26 cellular contexts compared by ENCODE assay signal in the genomic region with DNA sequence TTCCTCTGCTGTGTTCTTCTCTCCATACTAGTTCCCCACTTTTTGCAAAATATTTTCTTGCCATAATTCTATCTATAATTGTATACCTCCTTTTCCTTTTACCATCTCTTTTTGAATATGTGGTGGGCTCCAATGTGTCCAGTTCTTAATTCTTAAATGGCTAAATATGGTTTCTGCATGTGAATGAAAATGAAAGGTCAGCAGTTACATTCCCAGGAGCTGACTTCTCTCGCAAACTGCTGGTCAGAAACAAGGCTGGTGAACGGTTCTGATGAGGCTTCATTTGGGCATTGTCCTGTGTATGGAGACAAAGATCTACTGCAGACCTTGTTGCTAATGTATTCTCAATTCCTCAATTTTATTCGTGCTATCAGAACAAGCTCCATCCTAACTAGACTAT.
"Had no signal": no experiment of that assay in that cellular context is flagged by ENCODE, and none has a peak within 500 bp of the region (broad histone marks: within the 10 kb centered on the region; RNA-seq: fewer than 3 reads in every experiment).

No MANE protein-coding gene starts in this region.

- FAIRE-seq: colon, endothelial cell of umbilical vein, islet of Langerhans, keratinocyte had no signal

- H3K4me3 ChIP-seq: coronary artery, dorsolateral prefrontal cortex, esophagus squamous epithelium, gastrocnemius medialis, heart right ventricle, left lung, lower lobe of right lung, mucosa of descending colon had no signal

- ATAC-seq: esophagus mucosa, gastrocnemius medialis, heart right ventricle, left cardiac atrium, left lung, left ventricle myocardium superior, lower lobe of right lung, mucosa of descending colon had no signal

- H3K36me3 ChIP-seq: esophagus squamous epithelium, gastrocnemius medialis, heart right ventricle, left lung, lower lobe of right lung had no signal

- H3K4me1 ChIP-seq: gastrocnemius medialis, heart right ventricle had no signal

- H3K9me3 ChIP-seq: esophagus squamous epithelium, gastrocnemius medialis, heart right ventricle, left lung, lower lobe of right lung, mucosa of descending colon had no signal

- H3K27ac ChIP-seq: coronary artery, dorsolateral prefrontal cortex, epithelial cell of prostate, esophagus squamous epithelium, gastrocnemius medialis, heart right ventricle, left lung, lower lobe of right lung had no signal

- DNase-seq: dermis blood vessel endothelial cell; dorsolateral prefrontal cortex; effector CD4-positive, alpha-beta T cell; effector memory CD4-positive, alpha-beta T cell; erythroblast; esophagus squamous epithelium; foreskin fibroblast; foreskin melanocyte; gastrocnemius medialis; glutamatergic neuron; head of caudate nucleus; heart right ventricle; hippocampal formation; left cardiac atrium; left lung; left ventricle myocardium superior; lower lobe of right lung; mesenchymal stem cell; mucosa of descending colon had no signal

- H3K27me3 ChIP-seq: dorsolateral prefrontal cortex, esophagus squamous epithelium, gastrocnemius medialis, heart right ventricle, left lung had no signal
